Comparison of ENCODE assay signal across 34 cellular contexts in genomic region chr4:158904815-158905214, GRCh38.
"Had no signal": no experiment of that assay in that cellular context is flagged by ENCODE, and none has a peak within 500 bp of the region (broad histone marks: within the 10 kb centered on the region; RNA-seq: fewer than 3 reads in every experiment).

No MANE protein-coding gene starts in this region.

- H3K9me3 ChIP-seq: breast epithelium, esophagus muscularis mucosa, heart left ventricle, mucosa of descending colon, ovary, psoas muscle, right atrium auricular region, upper lobe of left lung, vagina had no signal

- H3K27ac ChIP-seq: breast epithelium, esophagus muscularis mucosa, foreskin keratinocyte, heart left ventricle, ovary, psoas muscle, right atrium auricular region, upper lobe of left lung, vagina had no signal

- DNase-seq: activated CD4-positive, alpha-beta T cell treated with anti-CD3 and anti-CD28 coated beads for 4 hours; activated CD4-positive, alpha-beta T cell treated with anti-CD3 and anti-CD28 coated beads, Interleukin-2, amount 50 U/mL, for 48 hours; activated CD4-positive, CD25-positive, alpha-beta regulatory T cell; activated CD8-positive, alpha-beta memory T cell treated with anti-CD3 and anti-CD28 coated beads for 24 hours; activated gamma-delta T cell treated with Interleukin-2 at 50 U/mL for 16 hours; activated naive CD4-positive, alpha-beta T cell treated with anti-CD3 and anti-CD28 coated beads, Interleukin-2, amount 50 U/mL, for 16 hours; activated naive CD8-positive, alpha-beta T cell treated with anti-CD3 and anti-CD28 coated beads, Interleukin-2, amount 50 U/mL, for 24 hours; activated T-cell treated with anti-CD3 and anti-CD28 coated beads, Interleukin-2, amount 50 U/mL, for 1 hour; amygdala; dermis blood vessel endothelial cell; effector CD4-positive, alpha-beta T cell; foreskin keratinocyte; heart left ventricle; hypothalamus; mesendoderm; mucosa of descending colon; ovary; psoas muscle; stimulated activated CD4-positive, alpha-beta T cell treated with anti-CD3 and anti-CD28 coated beads, Interleukin-1b, Interleukin-23, amount 100 ng/mL, for 48 hours; stimulated activated CD4-positive, alpha-beta T cell treated with anti-CD3 and anti-CD28 coated beads, Interleukin-4, amount 100 ng/mL, for 4 hours; stimulated activated CD8-positive, alpha-beta memory T cell treated with anti-CD3 and anti-CD28 coated beads, Interleukin-4, amount 100 ng/mL, for 48 hours; stimulated activated naive CD8-positive, alpha-beta T cell treated with anti-CD3 and anti-CD28 coated beads, Interleukin-15, amount 100 ng/mL, for 72 hours; substantia nigra; upper lobe of left lung had no signal

- H3K36me3 ChIP-seq: breast epithelium, ovary, vagina had no signal

- H3K36me3 Mint-ChIP-seq: stimulated activated memory B cell treated with anti-CD40 and anti-IgM and Interleukin-4, amounts not matched to agents 10 μg/mL and 1 μg/mL and 100 μg/mL, for 72 hours had no signal

- FAIRE-seq: colon had no signal

- H3K9me3 Mint-ChIP-seq: activated T-helper 17 cell treated with anti-CD3 and anti-CD28 coated beads, Interleukin-2, amount 50 U/mL, for 72 hours; stimulated activated memory B cell treated with anti-CD40 and anti-IgM and Interleukin-4, amounts not matched to agents 10 μg/mL and 1 μg/mL and 100 μg/mL, for 72 hours had no signal

- H3K4me2 ChIP-seq: smooth muscle cell had no signal

- H3K27ac Mint-ChIP-seq: activated naive CD8-positive, alpha-beta T cell treated with anti-CD3 and anti-CD28 coated beads, Interleukin-2, amount 50 U/mL, for 24 hours; nephron; stimulated activated memory B cell treated with anti-CD40 and anti-IgM and Interleukin-4, amounts not matched to agents 10 μg/mL and 1 μg/mL and 100 μg/mL, for 72 hours; stimulated activated naive CD8-positive, alpha-beta T cell treated with anti-CD3 and anti-CD28 coated beads, Interleukin-15, amount 100 ng/mL, for 72 hours had no signal

- H3K27me3 Mint-ChIP-seq: activated naive CD8-positive, alpha-beta T cell treated with anti-CD3 and anti-CD28 coated beads, Interleukin-2, amount 50 U/mL, for 24 hours; activated T-helper 17 cell treated with anti-CD3 and anti-CD28 coated beads, Interleukin-2, amount 50 U/mL, for 72 hours; stimulated activated naive CD8-positive, alpha-beta T cell treated with anti-CD3 and anti-CD28 coated beads, Interleukin-15, amount 100 ng/mL, for 72 hours had no signal

- H3K27me3 ChIP-seq: breast epithelium, esophagus muscularis mucosa, foreskin keratinocyte, heart left ventricle, ovary, right atrium auricular region, upper lobe of left lung, vagina had no signal

- H3K4me3 ChIP-seq: breast epithelium, esophagus muscularis mucosa, heart left ventricle, lung, mucosa of descending colon, ovary, psoas muscle, right atrium auricular region, smooth muscle cell, upper lobe of left lung, vagina had no signal

- H3K4me1 ChIP-seq: breast epithelium, foreskin keratinocyte, psoas muscle, vagina had no signal

- ATAC-seq: activated naive CD8-positive, alpha-beta T cell treated with anti-CD3 and anti-CD28 coated beads, Interleukin-2, amount 50 U/mL, for 24 hours; activated T-helper 17 cell treated with anti-CD3 and anti-CD28 coated beads, Interleukin-2, amount 50 U/mL, for 72 hours; foreskin keratinocyte; heart left ventricle; mucosa of descending colon; psoas muscle; stimulated activated memory B cell treated with anti-CD40 and anti-IgM and Interleukin-4, amounts not matched to agents 10 μg/mL and 1 μg/mL and 100 μg/mL, for 72 hours; stimulated activated naive CD8-positive, alpha-beta T cell treated with anti-CD3 and anti-CD28 coated beads, Interleukin-15, amount 100 ng/mL, for 72 hours had no signal

- H3K4me3 Mint-ChIP-seq: activated naive CD8-positive, alpha-beta T cell treated with anti-CD3 and anti-CD28 coated beads, Interleukin-2, amount 50 U/mL, for 24 hours; activated T-helper 17 cell treated with anti-CD3 and anti-CD28 coated beads, Interleukin-2, amount 50 U/mL, for 72 hours; nephron; stimulated activated memory B cell treated with anti-CD40 and anti-IgM and Interleukin-4, amounts not matched to agents 10 μg/mL and 1 μg/mL and 100 μg/mL, for 72 hours; stimulated activated naive CD8-positive, alpha-beta T cell treated with anti-CD3 and anti-CD28 coated beads, Interleukin-15, amount 100 ng/mL, for 72 hours had no signal
